Comparison of ENCODE assay signal across 7 cellular contexts in the genomic region with DNA sequence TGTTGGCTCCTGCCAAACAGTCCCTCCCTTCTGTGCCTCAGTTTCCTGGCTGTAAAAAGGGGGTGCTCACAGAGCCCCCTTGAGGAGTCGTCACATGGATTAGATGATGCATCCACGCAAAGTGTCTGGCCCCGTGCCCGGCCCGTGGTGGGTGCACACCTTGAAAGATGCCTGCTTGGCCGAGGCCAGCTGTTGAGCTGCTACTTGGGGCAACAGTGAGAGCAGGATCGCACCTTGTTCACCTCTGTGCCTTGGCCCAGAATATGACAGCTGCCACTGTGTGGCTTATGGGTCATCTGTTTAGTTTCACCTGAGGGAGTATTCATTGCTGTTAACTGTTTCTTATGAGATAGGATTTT. TPM values are rescaled to one million over a fixed set of nuclear protein-coding genes. Genes with fewer than 3 reads are reported as not detected.
DNase-seq lines count a peak whose midpoint lies in the region; ATAC-seq, FAIRE-seq and TF ChIP-seq lines count a peak whose summit lies in the region.

No MANE protein-coding gene starts in this region.

- H3K4me3 ChIP-seq in mammary epithelial cell (replicated peaks in 1 of 3; ENCODE audit: insufficient read depth in 1 of 3, low read depth in 2 of 3, low read length in 3 of 3), result peak overlapping the region in 2 of 3 experiments; percentile 6 to 34
- H3K4me3 ChIP-seq in osteoblast (ENCODE audit: insufficient read depth, low read length), result peak overlapping the region; percentile 73

- TF ChIP-seq CTCF in mammary epithelial cell (conservative IDR thresholded peaks at IDR 0.05 in 1 of 2, IDR thresholded peaks at IDR 0.05 in 1 of 2; ENCODE audit: extremely low read depth in 1 of 2, insufficient read depth in 1 of 2, low read depth in 1 of 2, low read length in 2 of 2) (no peak), osteoblast (IDR thresholded peaks at IDR 0.05; ENCODE audit: extremely low read depth, low read depth, low read length) (no peak)

- CTCF ChIA-PET in mammary epithelial cell (lab: Charles Lee; ENCODE audit: low non-redundant PET), result no interaction called here

- peak; percentile 14 for ATAC-seq in GM19438 (IDR thresholded peaks at IDR 0.05; ENCODE audit: low read depth, unreplicated experiment)
- peak; percentile 20 for ATAC-seq in HG03354 (IDR thresholded peaks at IDR 0.05; ENCODE audit: poor library complexity, severe bottlenecking, unreplicated experiment)

- H3K9ac ChIP-seq in mammary epithelial cell (ENCODE audit: insufficient read depth, low read length), result no peak overlapping the region

- 14% methylated on average over 5 of the region's 7 CpGs for WGBS in mammary epithelial cell (ENCODE audit: low coverage, missing lambda C conversion rate)

- no peak for DNase-seq in mammary epithelial cell
- no peak for DNase-seq in osteoblast (ENCODE audit: insufficient read length, low spot score, missing footprints)
- DNase-seq in stimulated activated CD4-positive, alpha-beta T cell treated with anti-CD3 and anti-CD28 coated beads, Interleukin-2, amount 100 ng/mL, for 48 hours, result no peak
- DNase-seq in T1000 (lab: John Stamatoyannopoulos, UW), result no peak
- no peak for DNase-seq in frontal cortex (ENCODE audit: low spot score in 2 of 2)

- no peak for FAIRE-seq in frontal cortex (lab: Jason Lieb, UNC)

- H3K27ac ChIP-seq in mammary epithelial cell (ENCODE audit: insufficient read depth, low read depth, low read length) (no peak overlapping the region), osteoblast (ENCODE audit: low read depth, low read length) (no peak overlapping the region)

- H4K20me1 ChIP-seq in mammary epithelial cell (ENCODE audit: insufficient read depth, low read length) (no peaks in the 10 kb centered on the region), osteoblast (ENCODE audit: insufficient read depth, low read length) (peaks cover 68% of the 10 kb centered on the region)

- H3K36me3 ChIP-seq in mammary epithelial cell (ENCODE audit: insufficient read depth, low read length) (no peaks in the 10 kb centered on the region), osteoblast (ENCODE audit: insufficient read depth, low read length) (no peaks in the 10 kb centered on the region)

- H3K79me2 ChIP-seq in mammary epithelial cell (ENCODE audit: insufficient read depth, low read length) (peaks cover 43% of the 10 kb centered on the region), osteoblast (ENCODE audit: insufficient read depth, low read length) (peaks cover 65% of the 10 kb centered on the region)

- H3K9me3 ChIP-seq in mammary epithelial cell (replicated peaks; ENCODE audit: insufficient read depth, low read length) (no peaks in the 10 kb centered on the region), osteoblast (ENCODE audit: low read depth, low read length) (no peaks in the 10 kb centered on the region)

- in situ Hi-C loops in mammary epithelial cell (cut with MboI; ENCODE audit: low sequenced_read_pairs in 2 of 2), result no loop called here

- peak overlapping the region; percentile 81 for H3K4me2 ChIP-seq in mammary epithelial cell (ENCODE audit: insufficient read depth, low read depth, low read length)
- H3K4me2 ChIP-seq in osteoblast (ENCODE audit: insufficient read depth, low read length), result peak overlapping the region; percentile 98

- H2AFZ ChIP-seq in mammary epithelial cell (ENCODE audit: low read depth, low read length), result peak overlapping the region; percentile 81
- peak overlapping the region; percentile 92 for H2AFZ ChIP-seq in osteoblast (ENCODE audit: low read length)

- dilution Hi-C loops in mammary epithelial cell (cut with HindIII; ENCODE audit: low sequenced_read_pairs), result no loop called here

- H3K4me1 ChIP-seq in mammary epithelial cell (ENCODE audit: insufficient read depth, low read length), result peaks cover 24% of the 10 kb centered on the region
- H3K4me1 ChIP-seq in osteoblast (ENCODE audit: insufficient read depth, low read length), result peaks cover 12% of the 10 kb centered on the region

- intact Hi-C loops in mammary epithelial cell (cut with micrococcal nuclease), result no loop called here

- H3K27me3 ChIP-seq in mammary epithelial cell (ENCODE audit: insufficient read depth, low read length) (no peaks in the 10 kb centered on the region), osteoblast (ENCODE audit: insufficient read depth, low read length) (no peaks in the 10 kb centered on the region)

- BruUV-seq in mammary epithelial cell (replicated peaks; lab: Mats Ljungman, UMichigan), result no TSS peak

RNA-seq across cellular contexts. Expression of a gene that starts 17.7 kb away (rescaled TPM):
- total RNA-seq in mammary epithelial cell (1 to 10 TPM; 2.2 to 8.2 TPM), osteoblast (3.8 and 4.0 TPM in 2 replicates), frontal cortex (7.3 TPM)
- 2.2 TPM for polyA plus RNA-seq in mammary epithelial cell
- 5.9 TPM for polyA minus RNA-seq in mammary epithelial cell
